ENCODE assay signal across 27 cellular contexts in genomic region chr12:28215021-28215420, GRCh38.
"Had no signal": no experiment of that assay in that cellular context is flagged by ENCODE, and none has a peak within 500 bp of the region (broad histone marks: within the 10 kb centered on the region; RNA-seq: fewer than 3 reads in every experiment).

No MANE protein-coding gene starts in this region.

- H3K27ac ChIP-seq: stomach, suprapubic skin, testis, thoracic aorta, thyroid gland, tibial artery, tibial nerve, transverse colon, upper lobe of left lung, upper lobe of right lung, uterus, vagina had no signal

- H3K27me3 ChIP-seq: stomach, suprapubic skin, testis, thyroid gland, tibial artery, tibial nerve, transverse colon, upper lobe of left lung, upper lobe of right lung, uterus, vagina had no signal

- H3K4me1 ChIP-seq: suprapubic skin, testis, thyroid gland, upper lobe of left lung, upper lobe of right lung, uterus, vagina had no signal

- H3K9me3 ChIP-seq: suprapubic skin, testis, thyroid gland, upper lobe of left lung, upper lobe of right lung had no signal

- ATAC-seq: stimulated activated effector memory CD8-positive, alpha-beta T cell treated with anti-CD3 and anti-CD28 coated beads, Interleukin-12 subunit alpha, Interleukin-12 subunit beta, amount 100 ng/mL, for 72 hours; stimulated activated memory B cell treated with anti-CD40 and anti-IgM and Interleukin-4, amounts not matched to agents 10 μg/mL and 1 μg/mL and 100 μg/mL, for 72 hours; stimulated activated naive B cell treated with anti-CD40 and anti-IgM and Interleukin-4, amounts not matched to agents 10 μg/mL and 1 μg/mL and 100 μg/mL, for 72 hours; stimulated activated naive CD8-positive, alpha-beta T cell treated with anti-CD3 and anti-CD28 coated beads, Interleukin-15, amount 100 ng/mL, for 72 hours; stimulated activated naive CD8-positive, alpha-beta T cell treated with anti-CD3 and anti-CD28 coated beads, Interleukin-15, Interleukin-2, amounts not matched to agents 100 U/mL and 50 U/mL, for 24 hours; upper lobe of right lung had no signal

- H3K4me3 ChIP-seq: stomach, suprapubic skin, testis, thoracic aorta, thyroid gland, tibial artery, tibial nerve, transverse colon, upper lobe of left lung, upper lobe of right lung, uterus, vagina had no signal

- DNase-seq: stimulated activated CD4-positive, alpha-beta T cell treated with anti-CD3 and anti-CD28 coated beads, Interleukin-2, amount 100 ng/mL, for 48 hours; stimulated activated CD4-positive, alpha-beta T cell treated with anti-CD3 and anti-CD28 coated beads, Interleukin-4, amount 100 ng/mL, for 1 hour; stimulated activated CD4-positive, alpha-beta T cell treated with anti-CD3 and anti-CD28 coated beads, Interleukin-4, amount 100 ng/mL, for 24 hours; stimulated activated CD4-positive, alpha-beta T cell treated with anti-CD3 and anti-CD28 coated beads, Interleukin-4, amount 100 ng/mL, for 4 hours; stimulated activated CD8-positive, alpha-beta memory T cell treated with anti-CD3 and anti-CD28 coated beads, Interleukin-4, amount 100 ng/mL, for 48 hours; stimulated activated naive B cell treated with anti-CD40 and anti-IgM and Interleukin-4, amounts not matched to agents 10 μg/mL and 1 μg/mL and 100 μg/mL, for 72 hours; stimulated activated naive CD4-positive, alpha-beta T cell; stimulated activated naive CD4-positive, alpha-beta T cell treated with Interleukin-2 at 50 U/mL for 16 hours; stimulated activated naive CD8-positive, alpha-beta T cell treated with anti-CD3 and anti-CD28 coated beads, Interleukin-15, amount 100 ng/mL, for 72 hours; stimulated activated naive CD8-positive, alpha-beta T cell treated with anti-CD3 and anti-CD28 coated beads, Interleukin-15, Interleukin-2, amounts not matched to agents 100 U/mL and 50 U/mL, for 24 hours; stomach; substantia nigra; testis; thyroid gland; tibial artery; transverse colon; trophoblast cell; upper lobe of left lung; upper lobe of right lung; uterus had no signal

- H3K36me3 ChIP-seq: stomach, suprapubic skin, thoracic aorta, thyroid gland, tibial artery, tibial nerve, upper lobe of left lung, upper lobe of right lung, uterus, vagina had no signal

- FAIRE-seq: urothelium cell line had no signal
